In genomic region chr12:25264862-25265261, GRCh38 we compare ENCODE assay signal across 26 cellular contexts.
"Had no signal": no experiment of that assay in that cellular context is flagged by ENCODE, and none has a peak within 500 bp of the region (broad histone marks: within the 10 kb centered on the region; RNA-seq: fewer than 3 reads in every experiment).

No MANE protein-coding gene starts in this region.

- H3K27me3 ChIP-seq: gastrocnemius medialis, ovary, sigmoid colon, tibial nerve, upper lobe of left lung had no signal

- H3K4me1 Mint-ChIP-seq: nephron progenitor cell had no signal

- H3K4me3 Mint-ChIP-seq: effector memory CD8-positive, alpha-beta T cell; immature natural killer cell; naive thymus-derived CD8-positive, alpha-beta T cell; nephron progenitor cell; stimulated activated naive CD8-positive, alpha-beta T cell treated with anti-CD3 and anti-CD28 coated beads, Interleukin-15, Interleukin-2, amounts not matched to agents 100 ng/mL and 50 ng/mL, for 24 hours had no signal

- H3K27ac Mint-ChIP-seq: effector memory CD8-positive, alpha-beta T cell; immature natural killer cell; nephron progenitor cell; stimulated activated naive B cell treated with anti-CD40 and anti-IgM and Interleukin-4, amounts not matched to agents 10 μg/mL and 1 μg/mL and 100 μg/mL, for 72 hours; stimulated activated naive CD8-positive, alpha-beta T cell treated with anti-CD3 and anti-CD28 coated beads, Interleukin-15, Interleukin-2, amounts not matched to agents 100 ng/mL and 50 ng/mL, for 24 hours had no signal

- H3K4me1 ChIP-seq: gastrocnemius medialis, left ventricle myocardium inferior, lower lobe of right lung, psoas muscle, tibial nerve, upper lobe of left lung had no signal

- H3K9me3 ChIP-seq: gastrocnemius medialis, left ventricle myocardium inferior, lower lobe of right lung, ovary, psoas muscle, sigmoid colon, thoracic aorta, tibial nerve, upper lobe of left lung had no signal

- H3K27me3 Mint-ChIP-seq: naive thymus-derived CD8-positive, alpha-beta T cell; stimulated activated naive B cell treated with anti-CD40 and anti-IgM and Interleukin-4, amounts not matched to agents 10 μg/mL and 1 μg/mL and 100 μg/mL, for 72 hours; stimulated activated naive CD8-positive, alpha-beta T cell treated with anti-CD3 and anti-CD28 coated beads, Interleukin-15, Interleukin-2, amounts not matched to agents 100 ng/mL and 50 ng/mL, for 24 hours had no signal

- DNase-seq: cortex of kidney; effector memory CD8-positive, alpha-beta T cell; foreskin fibroblast; gastrocnemius medialis; head of caudate nucleus; immature natural killer cell; islet precursor cell; kidney glomerular epithelial cell; left colon; left ventricle myocardium inferior; lower lobe of right lung; naive thymus-derived CD8-positive, alpha-beta T cell; nephron progenitor cell; occipital lobe; ovary; posterior cingulate gyrus; psoas muscle; right cardiac atrium; sigmoid colon; stimulated activated CD4-positive, alpha-beta T cell treated with anti-CD3 and anti-CD28 coated beads, Interleukin-4, amount 100 ng/mL, for 4 hours; stimulated activated naive B cell treated with anti-CD40 and anti-IgM and Interleukin-4, amounts not matched to agents 10 μg/mL and 1 μg/mL and 100 μg/mL, for 72 hours; upper lobe of left lung had no signal

- FAIRE-seq: urothelium cell line had no signal

- H3K4me3 ChIP-seq: gastrocnemius medialis, left ventricle myocardium inferior, lower lobe of right lung, ovary, psoas muscle, sigmoid colon, thoracic aorta, tibial nerve, upper lobe of left lung had no signal

- ATAC-seq: effector memory CD8-positive, alpha-beta T cell; gastrocnemius medialis; left colon; lower lobe of right lung; naive thymus-derived CD8-positive, alpha-beta T cell; psoas muscle; right cardiac atrium had no signal

- H3K36me3 ChIP-seq: gastrocnemius medialis, left ventricle myocardium inferior, lower lobe of right lung, ovary, sigmoid colon, thoracic aorta, tibial nerve, upper lobe of left lung had no signal

- H3K9me3 Mint-ChIP-seq: effector memory CD8-positive, alpha-beta T cell; immature natural killer cell; naive thymus-derived CD8-positive, alpha-beta T cell; stimulated activated naive CD8-positive, alpha-beta T cell treated with anti-CD3 and anti-CD28 coated beads, Interleukin-15, Interleukin-2, amounts not matched to agents 100 ng/mL and 50 ng/mL, for 24 hours had no signal

- H3K27ac ChIP-seq: gastrocnemius medialis, left ventricle myocardium inferior, lower lobe of right lung, ovary, psoas muscle, sigmoid colon, thoracic aorta, tibial nerve, upper lobe of left lung had no signal
